ENCODE assay signal across 17 cellular contexts in genomic region chr10:27065084-27065483, GRCh38. TPM values are rescaled to one million over a fixed set of nuclear protein-coding genes. Genes with fewer than 3 reads are reported as not detected.
DNase-seq lines count a peak whose midpoint lies in the region; ATAC-seq and TF ChIP-seq lines count a peak whose summit lies in the region.
"Had no signal": no experiment of that assay in that cellular context is flagged by ENCODE, and none has a peak within 500 bp of the region (broad histone marks: within the 10 kb centered on the region; RNA-seq: fewer than 3 reads in every experiment).

No MANE protein-coding gene starts in this region.

- CTCF ChIA-PET in OCI-LY7 (lab: Charles Lee; ENCODE audit: unreplicated experiment): no interaction called here

- TSS peak; percentile 35 for BruUV-seq in OCI-LY7 (replicated peaks; lab: Mats Ljungman, UMichigan)

- intact Hi-C loops in OCI-LY7 (cut with micrococcal nuclease; ENCODE audit: unreplicated experiment): no loop called here

- no peaks in the 10 kb centered on the region for H3K9me3 ChIP-seq in OCI-LY7 (ENCODE audit: low read length)
- H3K9me3 ChIP-seq: BE2C, HAP-1 had no signal

- H3K4me3 ChIP-seq in OCI-LY7 (ENCODE audit: low read depth, low read length, poor library complexity, severe bottlenecking): no peak overlapping the region
- H3K4me3 ChIP-seq: GM23248, HAP-1 had no signal

- no peaks in the 10 kb centered on the region for H3K27me3 Mint-ChIP-seq in activated T-cell treated with anti-CD3 and anti-CD28 coated beads, Interleukin-2, amount 50 U/mL, for 72 hours (ENCODE audit: low read depth)
- no peaks in the 10 kb centered on the region for H3K27me3 Mint-ChIP-seq in activated T-cell treated with anti-CD3 and anti-CD28 coated beads, Interleukin-2, amount 50 U/mL, for 24 hours
- H3K27me3 Mint-ChIP-seq: CD4-positive, CD25-positive, alpha-beta regulatory T cell; CD8-positive, alpha-beta memory T cell had no signal

- H3K27ac ChIP-seq in OCI-LY7 (ENCODE audit: low read depth, low read length, poor library complexity, severe bottlenecking): no peak overlapping the region
- H3K27ac ChIP-seq: GM23248 had no signal

- DNase-seq in activated T-cell treated with anti-CD3 and anti-CD28 coated beads, Interleukin-2, amount 50 U/mL, for 72 hours: no peak
- no peak for DNase-seq in activated T-cell treated with anti-CD3 and anti-CD28 coated beads, Interleukin-2, amount 50 U/mL, for 24 hours
- DNase-seq in OCI-LY7 (ENCODE audit: low spot score): no peak
- DNase-seq in DMS79 treated with DMSO at 0.1 percent for 48 hours (lab: John Stamatoyannopoulos, UW): no peak
- DNase-seq in ureter (ENCODE audit: low spot score): no peak
- DNase-seq: BE2C; C1 segment of cervical spinal cord; CD4-positive, CD25-positive, alpha-beta regulatory T cell; CD8-positive, alpha-beta memory T cell; COR-L47; DMS 273 treated with DMSO at 0.1 percent for 48 hours; GDM1; GM23248; KG1 had no signal

- peaks cover 49% of the 10 kb centered on the region for H3K36me3 ChIP-seq in OCI-LY7 (ENCODE audit: insufficient read depth, low read length)
- H3K36me3 ChIP-seq: BE2C had no signal

- POLR2A ChIA-PET in OCI-LY7 (lab: Charles Lee): no interaction called here

- H3K4me3 Mint-ChIP-seq in activated T-cell treated with anti-CD3 and anti-CD28 coated beads, Interleukin-2, amount 50 U/mL, for 72 hours: no peak overlapping the region
- no peak overlapping the region for H3K4me3 Mint-ChIP-seq in activated T-cell treated with anti-CD3 and anti-CD28 coated beads, Interleukin-2, amount 50 U/mL, for 24 hours
- H3K4me3 Mint-ChIP-seq: CD4-positive, CD25-positive, alpha-beta regulatory T cell; CD8-positive, alpha-beta memory T cell had no signal

- no peaks in the 10 kb centered on the region for H3K4me1 Mint-ChIP-seq in activated T-cell treated with anti-CD3 and anti-CD28 coated beads, Interleukin-2, amount 50 U/mL, for 72 hours (ENCODE audit: low read depth)
- H3K4me1 Mint-ChIP-seq in activated T-cell treated with anti-CD3 and anti-CD28 coated beads, Interleukin-2, amount 50 U/mL, for 24 hours (ENCODE audit: low read depth): no peaks in the 10 kb centered on the region

- peak overlapping the region; percentile 23 for H3K27ac Mint-ChIP-seq in activated T-cell treated with anti-CD3 and anti-CD28 coated beads, Interleukin-2, amount 50 U/mL, for 72 hours
- H3K27ac Mint-ChIP-seq in activated T-cell treated with anti-CD3 and anti-CD28 coated beads, Interleukin-2, amount 50 U/mL, for 24 hours: no peak overlapping the region
- H3K27ac Mint-ChIP-seq: CD4-positive, CD25-positive, alpha-beta regulatory T cell had no signal

- H3K4me2 ChIP-seq in OCI-LY7 (ENCODE audit: low read length): no peak overlapping the region

- TF ChIP-seq CTCF in OCI-LY7 (conservative IDR thresholded peaks at IDR 0.05; ENCODE audit: low read length): no peak

- H3K9me3 Mint-ChIP-seq in activated T-cell treated with anti-CD3 and anti-CD28 coated beads, Interleukin-2, amount 50 U/mL, for 72 hours: no peaks in the 10 kb centered on the region
- no peaks in the 10 kb centered on the region for H3K9me3 Mint-ChIP-seq in activated T-cell treated with anti-CD3 and anti-CD28 coated beads, Interleukin-2, amount 50 U/mL, for 24 hours
- H3K9me3 Mint-ChIP-seq: CD8-positive, alpha-beta memory T cell had no signal

- H3K79me2 ChIP-seq in OCI-LY7 (ENCODE audit: insufficient read depth, low read depth, low read length): no peaks in the 10 kb centered on the region

- peaks cover 7 to 24% of the 10 kb centered on the region in 2 donors for H3K36me3 Mint-ChIP-seq in activated T-cell treated with anti-CD3 and anti-CD28 coated beads, Interleukin-2, amount 50 U/mL, for 72 hours (ENCODE audit: insufficient read depth in 2 of 2)
- peaks cover 44% of the 10 kb centered on the region for H3K36me3 Mint-ChIP-seq in activated T-cell treated with anti-CD3 and anti-CD28 coated beads, Interleukin-2, amount 50 U/mL, for 24 hours (ENCODE audit: low read depth)

- no peaks in the 10 kb centered on the region for H3K4me1 ChIP-seq in OCI-LY7 (ENCODE audit: insufficient read depth, low read length, poor library complexity, severe bottlenecking)
- H3K4me1 ChIP-seq: BE2C, HAP-1 had no signal

- no peak overlapping the region for H2AFZ ChIP-seq in OCI-LY7 (ENCODE audit: low read length)
- H2AFZ ChIP-seq: GM23248 had no signal

- no peak for ATAC-seq in activated T-cell treated with anti-CD3 and anti-CD28 coated beads, Interleukin-2, amount 50 U/mL, for 72 hours (replicated peaks in 1 of 2)
- peak; percentile 62 for ATAC-seq in GM18868 (IDR thresholded peaks at IDR 0.05; ENCODE audit: unreplicated experiment)
- ATAC-seq in GM21447 (IDR thresholded peaks at IDR 0.05; ENCODE audit: unreplicated experiment): no peak

- no peaks in the 10 kb centered on the region for H3K9me2 ChIP-seq in OCI-LY7 (ENCODE audit: insufficient read depth, low read length)

- no peaks in the 10 kb centered on the region for H4K20me1 ChIP-seq in OCI-LY7 (ENCODE audit: insufficient read depth, low read length)

RNA-seq across cellular contexts. Expression of gene ANKRD26, which starts 35.2 kb away (rescaled TPM):
- 10 to 100 TPM in 1 of 2 donors, 1 to 10 TPM in 1; 8.2 to 10.6 TPM for total RNA-seq in activated T-cell treated with anti-CD3 and anti-CD28 coated beads, Interleukin-2, amount 50 U/mL, for 72 hours
- 8.6 and 9.1 TPM in 2 replicates for total RNA-seq in OCI-LY7 (2014; rRNA removed; shearing (Covaris generic))
- total RNA-seq in OCI-LY7 (2022) (13.8 and 17.6 TPM in 2 replicates), ureter (8.6 TPM)
